In the genomic region with DNA sequence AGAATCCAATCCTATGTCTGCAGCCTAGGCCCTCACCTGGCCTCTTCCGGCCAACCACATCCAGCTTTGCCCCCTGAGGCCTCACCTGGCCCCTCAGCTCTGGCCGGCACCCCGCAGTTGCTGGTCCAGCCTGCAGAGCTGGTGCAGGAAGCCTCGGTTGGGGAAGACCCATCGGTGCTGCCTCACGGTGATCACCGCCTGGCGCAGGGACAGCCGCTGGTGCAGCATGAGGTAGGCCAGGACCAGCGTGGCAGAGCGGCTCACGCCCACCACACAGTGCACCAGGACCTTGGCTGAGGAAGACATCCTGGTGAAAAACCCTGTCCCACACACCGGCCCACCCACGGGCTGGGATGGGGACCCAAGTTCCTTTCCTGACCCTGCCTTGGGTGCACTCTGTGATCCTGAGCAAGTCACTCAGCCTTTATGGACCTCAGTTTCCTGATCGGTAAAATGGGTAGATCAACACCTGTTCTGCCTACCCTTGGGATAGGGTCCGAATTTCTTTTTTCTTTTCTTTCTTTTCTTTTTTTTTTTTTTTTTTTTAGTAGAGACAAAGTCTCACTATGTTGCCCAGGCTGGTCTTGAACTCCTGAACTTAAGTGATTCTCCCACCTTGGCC, we compare ENCODE assay signal across 1 cellular context.
TF ChIP-seq lines count a peak whose summit lies in the region.

No MANE protein-coding gene starts in this region.

TF ChIP-seq in HepG2, 621 proteins besides CTCF, POLR2A, EP300 and RAD21:
- TF ChIP-seq ZNF737 (CRISPR knock-in tag; IDR thresholded peaks at IDR 0.05; ENCODE audit: borderline replicate concordance), result no peak
- no peak for TF ChIP-seq NFYC (CRISPR knock-in tag; IDR thresholded peaks at IDR 0.05)
- no peak for TF ChIP-seq ZFAT (CRISPR knock-in tag; conservative IDR thresholded peaks at IDR 0.05)
- no peak for TF ChIP-seq ONECUT2 (CRISPR knock-in tag; IDR thresholded peaks at IDR 0.05)
- TF ChIP-seq MTA1 (CRISPR knock-in tag; IDR thresholded peaks at IDR 0.05; ENCODE audit: borderline replicate concordance), result no peak
- TF ChIP-seq, protein P1, sequence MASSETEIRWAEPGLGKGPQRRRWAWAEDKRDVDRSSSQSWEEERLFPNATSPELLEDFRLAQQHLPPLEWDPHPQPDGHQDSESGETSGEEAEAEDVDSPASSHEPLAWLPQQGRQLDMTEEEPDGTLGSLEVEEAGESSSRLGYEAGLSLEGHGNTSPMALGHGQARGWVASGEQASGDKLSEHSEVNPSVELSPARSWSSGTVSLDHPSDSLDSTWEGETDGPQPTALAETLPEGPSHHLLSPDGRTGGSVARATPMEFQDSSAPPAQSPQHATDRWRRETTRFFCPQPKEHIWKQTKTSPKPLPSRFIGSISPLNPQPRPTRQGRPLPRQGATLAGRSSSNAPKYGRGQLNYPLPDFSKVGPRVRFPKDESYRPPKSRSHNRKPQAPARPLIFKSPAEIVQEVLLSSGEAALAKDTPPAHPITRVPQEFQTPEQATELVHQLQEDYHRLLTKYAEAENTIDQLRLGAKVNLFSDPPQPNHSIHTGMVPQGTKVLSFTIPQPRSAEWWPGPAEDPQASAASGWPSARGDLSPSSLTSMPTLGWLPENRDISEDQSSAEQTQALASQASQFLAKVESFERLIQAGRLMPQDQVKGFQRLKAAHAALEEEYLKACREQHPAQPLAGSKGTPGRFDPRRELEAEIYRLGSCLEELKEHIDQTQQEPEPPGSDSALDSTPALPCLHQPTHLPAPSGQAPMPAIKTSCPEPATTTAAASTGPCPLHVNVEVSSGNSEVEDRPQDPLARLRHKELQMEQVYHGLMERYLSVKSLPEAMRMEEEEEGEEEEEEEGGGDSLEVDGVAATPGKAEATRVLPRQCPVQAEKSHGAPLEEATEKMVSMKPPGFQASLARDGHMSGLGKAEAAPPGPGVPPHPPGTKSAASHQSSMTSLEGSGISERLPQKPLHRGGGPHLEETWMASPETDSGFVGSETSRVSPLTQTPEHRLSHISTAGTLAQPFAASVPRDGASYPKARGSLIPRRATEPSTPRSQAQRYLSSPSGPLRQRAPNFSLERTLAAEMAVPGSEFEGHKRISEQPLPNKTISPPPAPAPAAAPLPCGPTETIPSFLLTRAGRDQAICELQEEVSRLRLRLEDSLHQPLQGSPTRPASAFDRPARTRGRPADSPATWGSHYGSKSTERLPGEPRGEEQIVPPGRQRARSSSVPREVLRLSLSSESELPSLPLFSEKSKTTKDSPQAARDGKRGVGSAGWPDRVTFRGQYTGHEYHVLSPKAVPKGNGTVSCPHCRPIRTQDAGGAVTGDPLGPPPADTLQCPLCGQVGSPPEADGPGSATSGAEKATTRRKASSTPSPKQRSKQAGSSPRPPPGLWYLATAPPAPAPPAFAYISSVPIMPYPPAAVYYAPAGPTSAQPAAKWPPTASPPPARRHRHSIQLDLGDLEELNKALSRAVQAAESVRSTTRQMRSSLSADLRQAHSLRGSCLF (CRISPR knock-in tag; IDR thresholded peaks at IDR 0.05; ENCODE audit: borderline replicate concordance), result no peak
- TF ChIP-seq ZNF501 (CRISPR knock-in tag; IDR thresholded peaks at IDR 0.05), result no peak
- peak; percentile 61 for TF ChIP-seq ZNF629 (CRISPR knock-in tag; conservative IDR thresholded peaks at IDR 0.05)
- TF ChIP-seq U2AF1 (optimal IDR thresholded peaks at IDR 0.05; ENCODE audit: low read depth, low read length), result no peak
- TF ChIP-seq, protein P2, sequence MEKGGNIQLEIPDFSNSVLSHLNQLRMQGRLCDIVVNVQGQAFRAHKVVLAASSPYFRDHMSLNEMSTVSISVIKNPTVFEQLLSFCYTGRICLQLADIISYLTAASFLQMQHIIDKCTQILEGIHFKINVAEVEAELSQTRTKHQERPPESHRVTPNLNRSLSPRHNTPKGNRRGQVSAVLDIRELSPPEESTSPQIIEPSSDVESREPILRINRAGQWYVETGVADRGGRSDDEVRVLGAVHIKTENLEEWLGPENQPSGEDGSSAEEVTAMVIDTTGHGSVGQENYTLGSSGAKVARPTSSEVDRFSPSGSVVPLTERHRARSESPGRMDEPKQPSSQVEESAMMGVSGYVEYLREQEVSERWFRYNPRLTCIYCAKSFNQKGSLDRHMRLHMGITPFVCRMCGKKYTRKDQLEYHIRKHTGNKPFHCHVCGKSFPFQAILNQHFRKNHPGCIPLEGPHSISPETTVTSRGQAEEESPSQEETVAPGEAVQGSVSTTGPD (CRISPR knock-in tag; IDR thresholded peaks at IDR 0.05), result 0 out of 2 replicates have a peak, but pooled peaks have one; percentile 28
- no peak for TF ChIP-seq SCMH1 (CRISPR knock-in tag; IDR thresholded peaks at IDR 0.05; ENCODE audit: borderline replicate concordance)
